In the genomic region with DNA sequence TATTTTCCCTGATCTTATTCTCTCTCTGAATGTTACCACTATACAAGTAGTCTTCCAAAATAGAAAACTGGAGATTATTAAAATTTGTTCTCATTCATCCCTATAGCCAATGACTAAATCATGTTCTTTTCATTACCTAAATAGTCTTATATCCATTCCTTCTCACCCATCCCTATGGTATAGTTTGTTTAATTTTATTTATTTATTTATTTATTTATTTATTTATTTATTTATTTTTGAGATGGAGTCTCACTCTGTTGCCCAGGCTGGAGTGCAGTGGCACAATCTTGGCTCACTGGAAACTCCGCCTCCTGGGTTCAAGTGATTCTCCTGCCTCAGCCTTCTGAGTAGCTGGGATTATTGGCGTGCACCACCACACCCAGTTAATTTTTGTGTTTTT, we compare ENCODE assay signal across 5 cellular contexts. TPM values are rescaled to one million over a fixed set of nuclear protein-coding genes. Genes with fewer than 3 reads are reported as not detected.
"Had no signal": no experiment of that assay in that cellular context is flagged by ENCODE, and none has a peak within 500 bp of the region (broad histone marks: within the 10 kb centered on the region; RNA-seq: fewer than 3 reads in every experiment).

No MANE protein-coding gene starts in this region.

RNA-seq across cellular contexts. Expression of gene SH2D1B, which starts 50.5 kb away (rescaled TPM):
- total RNA-seq: suprapubic skin, temporal lobe, thyroid gland, tibial nerve, vagina had no signal
